15 cellular contexts compared by ENCODE assay signal in genomic region chr9:92257327-92257726, GRCh38. TPM values are rescaled to one million over a fixed set of nuclear protein-coding genes. Genes with fewer than 3 reads are reported as not detected.
A peak's percentile ranks its signal among the peaks of the same experiment; 100 is the strongest.
DNase-seq lines count a peak whose midpoint lies in the region; TF ChIP-seq lines count a peak whose summit lies in the region.
"Had no signal": no experiment of that assay in that cellular context is flagged by ENCODE, and none has a peak within 500 bp of the region (broad histone marks: within the 10 kb centered on the region; RNA-seq: fewer than 3 reads in every experiment).

No MANE protein-coding gene starts in this region.

- peaks cover 58% of the 10 kb centered on the region for H3K36me3 Mint-ChIP-seq in activated CD4-positive, alpha-beta T cell treated with anti-CD3 and anti-CD28 coated beads, Interleukin-2, amount 10 ng/mL, durations not matched to agents 7 days and 5 days (ENCODE audit: low read depth)
- H3K36me3 Mint-ChIP-seq in type B pancreatic cell = peaks cover 19% of the 10 kb centered on the region

- TF ChIP-seq CTCF in type B pancreatic cell (conservative IDR thresholded peaks at IDR 0.05) = no peak

- POLR2A ChIA-PET in activated CD4-positive, alpha-beta T cell treated with anti-CD3 and anti-CD28 coated beads, Interleukin-2, amount 10 ng/mL, durations not matched to agents 7 days and 5 days (lab: Charles Lee) = no interaction called here

- no peaks in the 10 kb centered on the region for H3K9me3 Mint-ChIP-seq in activated CD4-positive, alpha-beta T cell treated with anti-CD3 and anti-CD28 coated beads, Interleukin-2, amount 10 ng/mL, durations not matched to agents 7 days and 5 days
- no peaks in the 10 kb centered on the region for H3K9me3 Mint-ChIP-seq in type B pancreatic cell
- H3K9me3 Mint-ChIP-seq: CD8-positive, alpha-beta T cell had no signal

- no peak for DNase-seq in activated CD4-positive, alpha-beta T cell treated with anti-CD3 and anti-CD28 coated beads, Interleukin-2, amount 10 ng/mL, durations not matched to agents 7 days and 5 days
- DNase-seq in activated CD4-positive, alpha-beta T cell treated with anti-CD3 and anti-CD28 coated beads for 4 hours = no peak
- DNase-seq in NCI-H2196 (lab: John Stamatoyannopoulos, UW; ENCODE audit: unreplicated experiment) (peak; percentile 47), cerebellum (ENCODE audit: low spot score) (peak; percentile 87), type B pancreatic cell (ENCODE audit: extremely low spot score, unreplicated experiment) (no peak), NCI-H2171 treated with DMSO at 0.1 percent for 48 hours (lab: John Stamatoyannopoulos, UW) (no peak), AG08396 (ENCODE audit: low spot score) (no peak)
- DNase-seq: CD8-positive, alpha-beta T cell; DMS79; NCI-H1436 treated with DMSO at 0.1 percent for 48 hours; NCI-H2107; NCI-H345; NCI-H524 treated with DMSO at 0.1 percent for 48 hours; NK-92 treated with Interleukin-12 subunit alpha and Interleukin-12 subunit beta, amount 100 ng/mL, for 24 hours; Peyer's patch had no signal

- CTCF ChIA-PET in activated CD4-positive, alpha-beta T cell treated with anti-CD3 and anti-CD28 coated beads, Interleukin-2, amount 10 ng/mL, durations not matched to agents 7 days and 5 days (lab: Charles Lee) = interaction anchor here (0.6 kb wide), 1 partner anchor 710 kb away, joined by 7 read pairs; no protein-coding TSS in a partner anchor

- H3K4me1 Mint-ChIP-seq in activated CD4-positive, alpha-beta T cell treated with anti-CD3 and anti-CD28 coated beads, Interleukin-2, amount 10 ng/mL, durations not matched to agents 7 days and 5 days = no peaks in the 10 kb centered on the region
- H3K4me1 Mint-ChIP-seq in type B pancreatic cell (ENCODE audit: unreplicated experiment) = no peaks in the 10 kb centered on the region

- H3K4me3 Mint-ChIP-seq in activated CD4-positive, alpha-beta T cell treated with anti-CD3 and anti-CD28 coated beads, Interleukin-2, amount 10 ng/mL, durations not matched to agents 7 days and 5 days = no peak overlapping the region
- no peak overlapping the region for H3K4me3 Mint-ChIP-seq in type B pancreatic cell
- H3K4me3 Mint-ChIP-seq: CD8-positive, alpha-beta T cell had no signal

- H3K27ac Mint-ChIP-seq in activated CD4-positive, alpha-beta T cell treated with anti-CD3 and anti-CD28 coated beads, Interleukin-2, amount 10 ng/mL, durations not matched to agents 7 days and 5 days = peak overlapping the region; percentile 60
- H3K27ac Mint-ChIP-seq in type B pancreatic cell = peak overlapping the region; percentile 36
- H3K27ac Mint-ChIP-seq: CD8-positive, alpha-beta T cell had no signal

- H3K27me3 Mint-ChIP-seq in activated CD4-positive, alpha-beta T cell treated with anti-CD3 and anti-CD28 coated beads, Interleukin-2, amount 10 ng/mL, durations not matched to agents 7 days and 5 days = no peaks in the 10 kb centered on the region
- no peaks in the 10 kb centered on the region for H3K27me3 Mint-ChIP-seq in type B pancreatic cell

RNA-seq across cellular contexts. Expression of gene IARS1, which starts 36.2 kb away (rescaled TPM):
- 100 to 1,000 TPM; 123 to 128 TPM for total RNA-seq in activated CD4-positive, alpha-beta T cell treated with anti-CD3 and anti-CD28 coated beads, Interleukin-2, amount 10 ng/mL, durations not matched to agents 7 days and 5 days
- 135 TPM for total RNA-seq in cerebellum
- 125 and 143 TPM in 2 replicates for total RNA-seq in type B pancreatic cell (ENCODE audit: low replicate concordance)

Comparison
In these comparisons a context has a peak if more than half of its experiments do, and no peak if none do; other contexts are left out.
1. DNase-seq: peak in NCI-H2196 (single experiment) and cerebellum (single experiment); none in activated CD4-positive, alpha-beta T cell treated with anti-CD3 and anti-CD28 coated beads, Interleukin-2, amount 10 ng/mL, durations not matched to agents 7 days and 5 days (single experiment), activated CD4-positive, alpha-beta T cell treated with anti-CD3 and anti-CD28 coated beads for 4 hours (0 of 2), type B pancreatic cell (single experiment), NCI-H2171 treated with DMSO at 0.1 percent for 48 hours (single experiment) and AG08396 (single experiment).